Comparison of ENCODE assay signal across 21 cellular contexts in genomic region chr1:19403256-19403655, GRCh38.
DNase-seq lines count a peak whose midpoint lies in the region; ATAC-seq and TF ChIP-seq lines count a peak whose summit lies in the region.
"Had no signal": no experiment of that assay in that cellular context is flagged by ENCODE, and none has a peak within 500 bp of the region (broad histone marks: within the 10 kb centered on the region; RNA-seq: fewer than 3 reads in every experiment).

No MANE protein-coding gene starts in this region.

- H3K27ac Mint-ChIP-seq in stimulated activated naive CD8-positive, alpha-beta T cell treated with anti-CD3 and anti-CD28 coated beads, Interleukin-15, Interleukin-2, amounts not matched to agents 100 ng/mL and 50 ng/mL, for 24 hours = peak overlapping the region; percentile 32
- H3K27ac Mint-ChIP-seq in central memory CD8-positive, alpha-beta T cell (ENCODE audit: low read depth) = peak overlapping the region; percentile 73
- H3K27ac Mint-ChIP-seq in osteocyte (ENCODE audit: unreplicated experiment) = peak overlapping the region; percentile 34

- peaks cover 67% of the 10 kb centered on the region for H3K4me1 Mint-ChIP-seq in stimulated activated naive CD8-positive, alpha-beta T cell treated with anti-CD3 and anti-CD28 coated beads, Interleukin-15, Interleukin-2, amounts not matched to agents 100 ng/mL and 50 ng/mL, for 24 hours (ENCODE audit: low read depth)
- H3K4me1 Mint-ChIP-seq in central memory CD8-positive, alpha-beta T cell = peaks cover 82% of the 10 kb centered on the region
- H3K4me1 Mint-ChIP-seq in osteocyte (ENCODE audit: unreplicated experiment) = peaks cover 76% of the 10 kb centered on the region

- no peak for TF ChIP-seq CTCF in osteocyte (IDR thresholded peaks at IDR 0.05)

- no peak for DNase-seq in stimulated activated naive CD8-positive, alpha-beta T cell treated with anti-CD3 and anti-CD28 coated beads, Interleukin-15, Interleukin-2, amounts not matched to agents 100 U/mL and 50 U/mL, for 24 hours
- DNase-seq in central memory CD8-positive, alpha-beta T cell (ENCODE audit: low spot score in 2 of 2) = no peak
- DNase-seq in osteocyte (ENCODE audit: extremely low spot score, unreplicated experiment) (no peak), midbrain (lab: John Stamatoyannopoulos, UW) (no peak), HuH-7.5 (ENCODE audit: low spot score) (no peak), NCI-H1930 (lab: John Stamatoyannopoulos, UW) (no peak)
- DNase-seq in activated effector memory CD4-positive, alpha-beta T cell treated with anti-CD3 and anti-CD28 coated beads, Interleukin-2, amount 50 U/mL, for 16 hours = no peak
- DNase-seq: activated CD4-positive, alpha-beta T cell treated with anti-CD3 and anti-CD28 coated beads for 1 hour; activated CD8-positive, alpha-beta memory T cell treated with anti-CD3 and anti-CD28 coated beads, Interleukin-2, amount 50 U/mL, for 48 hours; adrenal gland; caudate nucleus; effector CD4-positive, alpha-beta T cell; heart right ventricle; islet precursor cell; mammary epithelial cell; NCI-H510A; OCI-M1; retina; SIG-M5; stimulated activated CD4-positive, alpha-beta T cell treated with anti-CD3 and anti-CD28 coated beads, Interleukin-15, amount 100 ng/mL, for 24 hours had no signal

- H3K36me3 Mint-ChIP-seq in stimulated activated naive CD8-positive, alpha-beta T cell treated with anti-CD3 and anti-CD28 coated beads, Interleukin-15, Interleukin-2, amounts not matched to agents 100 ng/mL and 50 ng/mL, for 24 hours (ENCODE audit: low read depth) = peaks cover 16% of the 10 kb centered on the region
- H3K36me3 Mint-ChIP-seq in central memory CD8-positive, alpha-beta T cell (ENCODE audit: insufficient read depth) = peaks cover 32% of the 10 kb centered on the region
- peaks cover 30% of the 10 kb centered on the region for H3K36me3 Mint-ChIP-seq in osteocyte (ENCODE audit: unreplicated experiment)

- ATAC-seq in stimulated activated naive CD8-positive, alpha-beta T cell treated with anti-CD3 and anti-CD28 coated beads, Interleukin-15, Interleukin-2, amounts not matched to agents 100 U/mL and 50 U/mL, for 24 hours = no peak
- ATAC-seq in central memory CD8-positive, alpha-beta T cell (replicated peaks; ENCODE audit: extremely low read depth, poor library complexity, severe bottlenecking) = no peak
- ATAC-seq: heart right ventricle had no signal

- H3K4me3 Mint-ChIP-seq in stimulated activated naive CD8-positive, alpha-beta T cell treated with anti-CD3 and anti-CD28 coated beads, Interleukin-15, Interleukin-2, amounts not matched to agents 100 ng/mL and 50 ng/mL, for 24 hours = no peak overlapping the region
- no peak overlapping the region for H3K4me3 Mint-ChIP-seq in central memory CD8-positive, alpha-beta T cell
- H3K4me3 Mint-ChIP-seq in osteocyte (ENCODE audit: unreplicated experiment) = no peak overlapping the region

- no peaks in the 10 kb centered on the region for H3K9me3 Mint-ChIP-seq in stimulated activated naive CD8-positive, alpha-beta T cell treated with anti-CD3 and anti-CD28 coated beads, Interleukin-15, Interleukin-2, amounts not matched to agents 100 ng/mL and 50 ng/mL, for 24 hours
- no peaks in the 10 kb centered on the region for H3K9me3 Mint-ChIP-seq in central memory CD8-positive, alpha-beta T cell
- H3K9me3 Mint-ChIP-seq in osteocyte (ENCODE audit: unreplicated experiment) = no peaks in the 10 kb centered on the region

- H3K27me3 Mint-ChIP-seq in stimulated activated naive CD8-positive, alpha-beta T cell treated with anti-CD3 and anti-CD28 coated beads, Interleukin-15, Interleukin-2, amounts not matched to agents 100 ng/mL and 50 ng/mL, for 24 hours = no peaks in the 10 kb centered on the region
- H3K27me3 Mint-ChIP-seq in central memory CD8-positive, alpha-beta T cell = no peaks in the 10 kb centered on the region
- no peaks in the 10 kb centered on the region for H3K27me3 Mint-ChIP-seq in osteocyte (ENCODE audit: unreplicated experiment)
